ENCODE assay signal across 7 cellular contexts in genomic region chr9:137262173-137262908, GRCh38. TPM values are rescaled to one million over a fixed set of nuclear protein-coding genes. Genes with fewer than 3 reads are reported as not detected.
DNase-seq lines count a peak whose midpoint lies in the region; ATAC-seq and TF ChIP-seq lines count a peak whose summit lies in the region.
"Not testable (repeated sequence)": the region's sequence is repeated elsewhere in the genome, so short reads cannot be mapped to it uniquely, and the experiment has no call there.

No MANE protein-coding gene starts in this region.

- peak; percentile 70 for TF ChIP-seq CTCF in HFFc6 (IDR thresholded peaks at IDR 0.05)
- peak; percentile 76 for TF ChIP-seq CTCF in Panc1 (IDR thresholded peaks at IDR 0.05)
- TF ChIP-seq CTCF in astrocyte of the spinal cord (IDR thresholded peaks at IDR 0.05; ENCODE audit: low read depth, low read length) = peak; percentile 40
- peak; percentile 42 for TF ChIP-seq CTCF in osteoblast (IDR thresholded peaks at IDR 0.05; ENCODE audit: extremely low read depth, low read depth, low read length)

- not testable (repeated sequence) for TF ChIP-seq POLR2A in erythroblast (IDR thresholded peaks at IDR 0.05; ENCODE audit: low read length)

- H4K20me1 ChIP-seq in osteoblast (ENCODE audit: insufficient read depth, low read length) = not testable (repeated sequence)

- H3K27me3 ChIP-seq in Panc1 (ENCODE audit: control insufficient read depth, insufficient read depth, low read length); osteoblast (ENCODE audit: insufficient read depth, low read length): not testable (repeated sequence)

- DNase-seq in DMS53 (lab: John Stamatoyannopoulos, UW) = peak; percentile 55
- peak; percentile 40 for DNase-seq in HFFc6
- DNase-seq in Panc1 (ENCODE audit: low read depth, low spot score); osteoblast (ENCODE audit: insufficient read length, low spot score, missing footprints): not testable (repeated sequence)
- DNase-seq in astrocyte of the spinal cord (ENCODE audit: low read depth, low spot score) = peak; percentile 43
- peak; percentile 32 to 41 for DNase-seq in erythroblast (lab: John Stamatoyannopoulos, UW)
- peak; percentile 41 for DNase-seq in iris pigment epithelial cell (ENCODE audit: low read depth)

- CTCF ChIA-PET in Panc1 (lab: Charles Lee) = interaction anchor here (1.0 kb wide), 1 partner anchor 26 kb away, joined by 3 read pairs; no protein-coding TSS in a partner anchor

- not testable (repeated sequence) for H3K27ac Mint-ChIP-seq in HFFc6

- H3K4me1 Mint-ChIP-seq in HFFc6 (ENCODE audit: low read depth) = not testable (repeated sequence)

- intact Hi-C loops in Panc1 (cut with micrococcal nuclease; ENCODE audit: unreplicated experiment) = not testable (repeated sequence)

- not testable (repeated sequence) for H3K9me3 ChIP-seq in Panc1 (ENCODE audit: control insufficient read depth, insufficient read depth, low read depth, low read length); osteoblast (ENCODE audit: low read depth, low read length)

- POLR2A ChIA-PET in Panc1 (lab: Charles Lee) = interaction anchor here (0.8 kb wide), 1 partner anchor 22 kb away, joined by 3 read pairs; the partner anchor contains the start of gene TUBB4B

- H3K79me2 ChIP-seq in osteoblast (ENCODE audit: insufficient read depth, low read length) = peaks cover 14% of the 10 kb centered on the region

- H3K4me3 ChIP-seq in Panc1 (ENCODE audit: low read depth in 2 of 2, low read length in 2 of 2); astrocyte of the spinal cord (ENCODE audit: low read depth, low read length); osteoblast (ENCODE audit: insufficient read depth, low read length): not testable (repeated sequence)

- not testable (repeated sequence) for H2AFZ ChIP-seq in osteoblast (ENCODE audit: low read length)

- not testable (repeated sequence) for ATAC-seq in Panc1

- H3K4me2 ChIP-seq in osteoblast (ENCODE audit: insufficient read depth, low read length) = not testable (repeated sequence)

- not testable (repeated sequence) for H3K27me3 Mint-ChIP-seq in HFFc6 (ENCODE audit: insufficient read depth)

- not testable (repeated sequence) for H3K9me3 Mint-ChIP-seq in HFFc6

- in situ Hi-C loops in Panc1 (cut with HindIII; ENCODE audit: low pct_unique_long_range_greater_than_20kb, low sequenced_read_pairs); astrocyte of the spinal cord (cut with HindIII; ENCODE audit: low sequenced_read_pairs): not testable (repeated sequence)

- H3K36me3 ChIP-seq in Panc1 (ENCODE audit: control insufficient read depth, insufficient read depth, low read length) = not testable (repeated sequence)
- peaks cover 38% of the 10 kb centered on the region for H3K36me3 ChIP-seq in osteoblast (ENCODE audit: insufficient read depth, low read length)

- H3K27ac ChIP-seq in Panc1 (ENCODE audit: low read length); osteoblast (ENCODE audit: low read depth, low read length): not testable (repeated sequence)

- not testable (repeated sequence) for H3K36me3 Mint-ChIP-seq in HFFc6 (ENCODE audit: low read depth)

- BruUV-seq in Panc1 (replicated peaks; lab: Mats Ljungman, UMichigan) = not testable (repeated sequence)

- not testable (repeated sequence) for H3K4me3 Mint-ChIP-seq in HFFc6

- not testable (repeated sequence) for H3K4me1 ChIP-seq in Panc1 (ENCODE audit: control insufficient read depth, insufficient read depth, low read length); osteoblast (ENCODE audit: insufficient read depth, low read length)

RNA-seq across cellular contexts. Expression of gene NELFB, which starts 7.2 kb away (rescaled TPM):
- 10 to 100 TPM; 48.5 to 59.9 (median 52.7) TPM for total RNA-seq in HFFc6 (2021; fragmentation: NEBNext Ultra II Directional; extraction: Animal tissue kit (Norgen Biotek cat#: 25700))
- 62.4 TPM for total RNA-seq in Panc1 (2021; ENCODE audit: unreplicated experiment)
- 94.0 TPM for polyA plus RNA-seq in Panc1 (2012; ENCODE audit: insufficient read length)
- 46.0 and 47.4 TPM in 2 replicates for total RNA-seq in osteoblast

RNA-seq across cellular contexts. Expression of gene STPG3, which starts 11.3 kb away (rescaled TPM):
- total RNA-seq in HFFc6 (2021; fragmentation: NEBNext Ultra II Directional; extraction: Animal tissue kit (Norgen Biotek cat#: 25700)) = not detected
- total RNA-seq in Panc1 (2021; ENCODE audit: unreplicated experiment) = 0.26 TPM
- 0.28 TPM for polyA plus RNA-seq in Panc1 (2012; ENCODE audit: insufficient read length)
- total RNA-seq in osteoblast = 0.36 TPM in 1 of 2 replicates, not detected in the other

RNA-seq across cellular contexts. Expression of gene TOR4A, which starts 15.2 kb away (rescaled TPM):
- total RNA-seq in HFFc6 (2021; fragmentation: NEBNext Ultra II Directional; extraction: Animal tissue kit (Norgen Biotek cat#: 25700)) = 10 to 100 TPM; 58.4 to 76.2 (median 62.2) TPM
- total RNA-seq in Panc1 (2021; ENCODE audit: unreplicated experiment) = 37.1 TPM
- polyA plus RNA-seq in Panc1 (2012; ENCODE audit: insufficient read length) = 33.1 TPM
- total RNA-seq in osteoblast = 0.29 and 2.5 TPM in 2 replicates

RNA-seq across cellular contexts. Expression of gene TUBB4B, which starts 21.3 kb away (rescaled TPM):
- total RNA-seq in HFFc6 (2021; fragmentation: NEBNext Ultra II Directional; extraction: Animal tissue kit (Norgen Biotek cat#: 25700)) = 100 to 1,000 TPM; 415 to 760 (median 681) TPM
- 265 TPM for total RNA-seq in Panc1 (2021; ENCODE audit: unreplicated experiment)
- polyA plus RNA-seq in Panc1 (2012; ENCODE audit: insufficient read length) = 313 TPM
- total RNA-seq in osteoblast = 67.7 and 74.0 TPM in 2 replicates

RNA-seq across cellular contexts. Expression of gene SLC34A3, which starts 31.6 kb away (rescaled TPM):
- total RNA-seq in HFFc6 (2021; fragmentation: NEBNext Ultra II Directional; extraction: Animal tissue kit (Norgen Biotek cat#: 25700)) = not detected
- total RNA-seq in Panc1 (2021; ENCODE audit: unreplicated experiment) (not detected), osteoblast (not detected in 2 replicates)
- 0.78 TPM for polyA plus RNA-seq in Panc1 (2012; ENCODE audit: insufficient read length)

Comparison
In these comparisons a context has a peak if more than half of its experiments do, and no peak if none do; other contexts are left out.
1. RNA of gene TOR4A, which starts 15.2 kb away (total RNA-seq): 58.4 to 76.2 TPM in HFFc6 and 37.1 TPM in Panc1 (single experiment); 0.29 to 2.5 TPM in osteoblast; every median in the first group is over 10 times any median in the second.
2. Peak in every context shown above with its lines, with median percentiles within 50 percentile points of each other: CTCF ChIP-seq.